Comparison of ENCODE assay signal across 14 cellular contexts in genomic region chr5:123285122-123286011, GRCh38.
A peak's percentile ranks its signal among the peaks of the same experiment; 100 is the strongest.
DNase-seq lines count a peak whose midpoint lies in the region; ATAC-seq, FAIRE-seq and TF ChIP-seq lines count a peak whose summit lies in the region.
"Had no signal": no experiment of that assay in that cellular context is flagged by ENCODE, and none has a peak within 500 bp of the region (broad histone marks: within the 10 kb centered on the region; RNA-seq: fewer than 3 reads in every experiment).

No MANE protein-coding gene starts in this region.

- H3K4me3 ChIP-seq in Caco-2 (ENCODE audit: low read depth, low read length) = no peak overlapping the region
- H3K4me3 ChIP-seq in heart left ventricle = peak overlapping the region in 8 of 12 donors; percentile 25 to 41 (median 33)
- H3K4me3 ChIP-seq: thyroid gland had no signal

- no peak for FAIRE-seq in GM12891 (lab: Jason Lieb, UNC)
- FAIRE-seq: D721Med had no signal

- DNase-seq in Caco-2 = peak; percentile 3 to 29
- DNase-seq in SK-N-DZ (ENCODE audit: low spot score) = peak; percentile 39
- DNase-seq in heart left ventricle = no peak
- DNase-seq in omental fat pad (ENCODE audit: low spot score) = no peak
- DNase-seq in activated CD4-positive, CD25-positive, alpha-beta regulatory T cell treated with anti-CD3 and anti-CD28 coated beads, Interleukin-2, amount 50 U/mL, for 72 hours = no peak
- no peak for DNase-seq in NCI-H69 (lab: John Stamatoyannopoulos, UW)
- DNase-seq in GM12891 (ENCODE audit: insufficient read length, low spot score) = no peak
- DNase-seq: activated gamma-delta T cell, NCI-H1694, T-helper 2 cell had no signal

- POLR2A ChIA-PET in Caco-2 (lab: Charles Lee) = no interaction called here

- H3K9me3 Mint-ChIP-seq in Caco-2 (ENCODE audit: unreplicated experiment) = no peaks in the 10 kb centered on the region

- no peak for TF ChIP-seq POLR2A in heart left ventricle (IDR thresholded peaks at IDR 0.05)
- no peak for TF ChIP-seq POLR2A in GM12891 (IDR thresholded peaks at IDR 0.05; ENCODE audit: low read depth, low read length)

- TF ChIP-seq CTCF in Caco-2 (IDR thresholded peaks at IDR 0.05; ENCODE audit: insufficient read depth in 1 of 2, low read depth in 1 of 2, low read length in 1 of 2, severe bottlenecking in 1 of 2, unreplicated experiment in 1 of 2) (no peak), heart left ventricle (IDR thresholded peaks at IDR 0.05) (no peak), omental fat pad (IDR thresholded peaks at IDR 0.05) (no peak)

- intact Hi-C loops in Caco-2 (cut with micrococcal nuclease; ENCODE audit: unreplicated experiment) (no loop called here), heart left ventricle (cut with DNase I) (no loop called here)

- H3K4me1 Mint-ChIP-seq in Caco-2 (ENCODE audit: low read depth, unreplicated experiment) = no peaks in the 10 kb centered on the region

- no peak overlapping the region for H3K27ac Mint-ChIP-seq in Caco-2 (ENCODE audit: unreplicated experiment)

- peaks cover 10% of the 10 kb centered on the region for H3K27me3 Mint-ChIP-seq in Caco-2 (ENCODE audit: insufficient read depth, unreplicated experiment)

- peak overlapping the region in 1 of 12 donors; percentile 73 for H3K27ac ChIP-seq in heart left ventricle
- H3K27ac ChIP-seq: skin epidermis, thyroid gland had no signal

- 2 to 5% (median 3%) methylated on average over 26 to 30 of the region's 32 CpGs for WGBS in heart left ventricle, 4 donors

- BruUV-seq in Caco-2 (replicated peaks; lab: Mats Ljungman, UMichigan) = no TSS peak

- H3K4me1 ChIP-seq in Caco-2 (no peaks in the 10 kb centered on the region), heart left ventricle (peaks cover 0 to 10% (median 0%) of the 10 kb centered on the region in 12 donors)

- H3K27me3 ChIP-seq in Caco-2 (replicated peaks; ENCODE audit: control insufficient read depth, insufficient read depth, low read length) = no peaks in the 10 kb centered on the region; the same call in 1 of the 2 replicates
- H3K27me3 ChIP-seq in heart left ventricle = peaks cover 0 to 24% (median 3%) of the 10 kb centered on the region in 9 donors

- H3K9me3 ChIP-seq in Caco-2 = no peaks in the 10 kb centered on the region
- H3K9me3 ChIP-seq in heart left ventricle = peaks cover 0 to 4% (median 0%) of the 10 kb centered on the region in 12 donors
- H3K9me3 ChIP-seq: thyroid gland had no signal

- H3K36me3 Mint-ChIP-seq in Caco-2 (ENCODE audit: insufficient read depth, unreplicated experiment) = no peaks in the 10 kb centered on the region

- H3K36me3 ChIP-seq in Caco-2 (ENCODE audit: control insufficient read depth, insufficient read depth, low read length) = no peaks in the 10 kb centered on the region
- no peaks in the 10 kb centered on the region for H3K36me3 ChIP-seq in heart left ventricle
- H3K36me3 ChIP-seq: thyroid gland had no signal

- ATAC-seq in heart left ventricle (peak in 1 of 4 donors; percentile 44), omental fat pad (ENCODE audit: low FRiP score) (peak; percentile 76), HG02763 (IDR thresholded peaks at IDR 0.05; ENCODE audit: unreplicated experiment) (no peak)

- CTCF ChIA-PET in Caco-2 (lab: Charles Lee) = interaction anchor here (0.6 kb wide), 1 partner anchor 118 kb away, joined by 3 read pairs; no protein-coding TSS in a partner anchor

- peak overlapping the region; percentile 54 for H3K4me3 Mint-ChIP-seq in Caco-2 (ENCODE audit: unreplicated experiment)

TF ChIP-seq in GM12891, 5 proteins besides CTCF, POLR2A, EP300 and RAD21:
- TF ChIP-seq TAF1 (IDR thresholded peaks at IDR 0.05; ENCODE audit: low read depth, low read length) (no peak), SPI1 (IDR thresholded peaks at IDR 0.05; ENCODE audit: low read depth, low read length) (no peak), POLR2AphosphoS5 (IDR thresholded peaks at IDR 0.05; ENCODE audit: low read depth, low read length) (no peak), POU2F2 (IDR thresholded peaks at IDR 0.05; ENCODE audit: low read depth, low read length) (no peak), PAX5 (IDR thresholded peaks at IDR 0.05; ENCODE audit: insufficient read depth, low read length, severe bottlenecking) (no peak)

Comparison
In these comparisons a context has a peak if more than half of its experiments do, and no peak if none do; other contexts are left out.
1. DNase-seq: peak in Caco-2 (2 of 2) and SK-N-DZ (single experiment); none in heart left ventricle (0 of 5), omental fat pad (single experiment), activated CD4-positive, CD25-positive, alpha-beta regulatory T cell treated with anti-CD3 and anti-CD28 coated beads, Interleukin-2, amount 50 U/mL, for 72 hours (single experiment), NCI-H69 (single experiment) and GM12891 (single experiment).